Comparison of ENCODE assay signal across 24 cellular contexts in genomic region chr1:229989591-229990248, GRCh38.
DNase-seq lines count a peak whose midpoint lies in the region; ATAC-seq and TF ChIP-seq lines count a peak whose summit lies in the region.
"Had no signal": no experiment of that assay in that cellular context is flagged by ENCODE, and none has a peak within 500 bp of the region (broad histone marks: within the 10 kb centered on the region; RNA-seq: fewer than 3 reads in every experiment).

No MANE protein-coding gene starts in this region.

- intact Hi-C loops in vagina (cut with DNase I) = no loop called here
- intact Hi-C loops in activated CD8-positive, alpha-beta T cell treated with anti-CD3 and anti-CD28 coated beads for 36 hours (cut with micrococcal nuclease) = no loop called here

- H3K27me3 ChIP-seq in vagina = no peaks in the 10 kb centered on the region

- H3K9me3 Mint-ChIP-seq in activated CD8-positive, alpha-beta T cell treated with anti-CD3 and anti-CD28 coated beads for 36 hours = no peaks in the 10 kb centered on the region

- TF ChIP-seq POLR2A in vagina (IDR thresholded peaks at IDR 0.05) = no peak

- H3K4me1 Mint-ChIP-seq in activated CD8-positive, alpha-beta T cell treated with anti-CD3 and anti-CD28 coated beads for 36 hours (ENCODE audit: low read depth) = no peaks in the 10 kb centered on the region

- CTCF ChIA-PET in activated CD8-positive, alpha-beta T cell treated with anti-CD3 and anti-CD28 coated beads for 36 hours (lab: Charles Lee) = no interaction called here

- TF ChIP-seq CTCF in vagina (IDR thresholded peaks at IDR 0.05) = no peak
- no peak for TF ChIP-seq CTCF in activated CD8-positive, alpha-beta T cell treated with anti-CD3 and anti-CD28 coated beads for 36 hours (IDR thresholded peaks at IDR 0.05)

- no peaks in the 10 kb centered on the region for H3K4me1 ChIP-seq in vagina

- H3K4me3 Mint-ChIP-seq in activated CD8-positive, alpha-beta T cell treated with anti-CD3 and anti-CD28 coated beads for 36 hours = no peak overlapping the region

- no peak overlapping the region for H3K4me3 ChIP-seq in vagina
- H3K4me3 ChIP-seq: A549 had no signal

- H3K27ac Mint-ChIP-seq in activated CD8-positive, alpha-beta T cell treated with anti-CD3 and anti-CD28 coated beads for 36 hours = no peak overlapping the region

- H3K36me3 ChIP-seq in vagina = no peaks in the 10 kb centered on the region

- no peaks in the 10 kb centered on the region for H3K36me3 Mint-ChIP-seq in activated CD8-positive, alpha-beta T cell treated with anti-CD3 and anti-CD28 coated beads for 36 hours (ENCODE audit: low read depth)

- ATAC-seq in HG03135 (IDR thresholded peaks at IDR 0.05; ENCODE audit: unreplicated experiment) = no peak
- ATAC-seq in activated CD8-positive, alpha-beta T cell treated with anti-CD3 and anti-CD28 coated beads for 36 hours = no peak
- ATAC-seq: A549, HCT116 had no signal

- POLR2A ChIA-PET in activated CD8-positive, alpha-beta T cell treated with anti-CD3 and anti-CD28 coated beads for 36 hours (lab: Charles Lee) = no interaction called here

- peak; percentile 20 for DNase-seq in stimulated activated CD4-positive, alpha-beta T cell treated with anti-CD3 and anti-CD28 coated beads, Interleukin-15, amount 100 ng/mL, for 24 hours
- no peak for DNase-seq in stimulated activated CD4-positive, alpha-beta T cell treated with anti-CD3 and anti-CD28 coated beads, Interleukin-4, amount 100 ng/mL, for 24 hours
- DNase-seq in SW480 (ENCODE audit: low spot score) (peak; percentile 39), medulla oblongata (ENCODE audit: extremely low spot score) (peak; percentile 63), vagina (ENCODE audit: extremely low spot score in 2 of 2) (peak; percentile 16)
- DNase-seq in activated CD8-positive, alpha-beta T cell treated with anti-CD3 and anti-CD28 coated beads for 36 hours = no peak
- DNase-seq: AML-193, C1 segment of cervical spinal cord, Calu3, DMS79 treated with DMSO at 0.1 percent for 48 hours, GF-D8, Karpas-422, NCI-H1092, NCI-H1417 treated with DMSO at 0.1 percent for 48 hours, NCI-H1694 treated with DMSO at 0.1 percent for 48 hours, NCI-H446, NCI-H524 treated with DMSO at 0.1 percent for 48 hours, NCI-H774, Right ventricle myocardium superior, RPMI8226 had no signal

- H3K27ac ChIP-seq in vagina = no peak overlapping the region
- H3K27ac ChIP-seq: A549, HL-60 had no signal

- no peaks in the 10 kb centered on the region for H3K27me3 Mint-ChIP-seq in activated CD8-positive, alpha-beta T cell treated with anti-CD3 and anti-CD28 coated beads for 36 hours

- no peaks in the 10 kb centered on the region for H3K9me3 ChIP-seq in vagina
- H3K9me3 ChIP-seq: A549 had no signal

Comparison
In these comparisons a context has a peak if more than half of its experiments do, and no peak if none do; other contexts are left out.
1. DNase-seq: peak in stimulated activated CD4-positive, alpha-beta T cell treated with anti-CD3 and anti-CD28 coated beads, Interleukin-15, amount 100 ng/mL, for 24 hours (single experiment), SW480 (single experiment), medulla oblongata (single experiment) and vagina (2 of 2); none in stimulated activated CD4-positive, alpha-beta T cell treated with anti-CD3 and anti-CD28 coated beads, Interleukin-4, amount 100 ng/mL, for 24 hours (single experiment) and activated CD8-positive, alpha-beta T cell treated with anti-CD3 and anti-CD28 coated beads for 36 hours (single experiment).